ENCODE assay signal across 8 cellular contexts in the genomic region with DNA sequence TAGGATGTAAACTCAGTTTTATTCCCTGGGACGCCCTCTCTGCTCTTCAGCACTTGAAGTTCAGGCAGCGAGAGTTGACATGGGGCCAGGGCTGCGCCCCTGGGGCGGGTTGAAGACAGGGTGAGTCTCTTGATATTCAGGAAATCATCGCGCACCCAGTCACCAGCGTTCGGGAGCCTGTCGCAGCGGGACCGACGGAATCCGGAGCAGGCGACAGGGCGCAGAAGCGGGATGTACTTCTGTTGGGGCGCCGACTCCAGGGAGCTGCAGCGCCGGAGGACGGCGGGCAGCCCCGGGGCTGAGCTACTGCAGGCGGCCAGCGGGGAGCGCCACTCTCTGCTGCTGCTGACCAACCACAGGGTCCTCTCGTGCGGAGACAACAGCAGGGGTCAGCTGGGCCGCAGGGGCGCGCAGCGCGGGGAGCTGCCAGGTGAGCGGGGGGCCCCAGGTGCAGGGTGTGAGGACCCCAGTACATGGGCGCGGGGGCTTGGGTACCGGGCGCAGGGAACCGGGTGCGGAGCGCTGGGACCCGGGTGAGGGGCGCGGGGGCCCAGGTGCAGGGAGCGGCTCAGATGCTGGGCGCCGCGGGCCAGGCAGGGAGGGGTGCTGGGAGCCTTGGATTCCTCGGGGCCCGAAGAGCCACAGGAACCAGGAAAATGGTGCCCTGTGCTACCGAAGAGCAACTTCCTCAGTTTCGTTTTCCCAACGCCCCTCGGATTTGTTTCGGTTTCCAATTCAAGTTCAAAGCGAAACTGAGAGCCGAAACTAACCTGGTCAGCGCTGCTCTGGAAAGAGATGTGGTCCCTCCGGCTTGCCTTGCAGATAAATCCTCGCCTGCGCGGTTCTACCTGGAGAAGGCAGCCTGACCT. TPM values are rescaled to one million over a fixed set of nuclear protein-coding genes. Genes with fewer than 3 reads are reported as not detected.
DNase-seq lines count a peak whose midpoint lies in the region; ATAC-seq and TF ChIP-seq lines count a peak whose summit lies in the region.

Gene HERC6, plus strand, starts transcription at position 162 of the 869 bp plus-strand sequence. Its CDS starts 70 bp downstream, at position 232.

- H3K9ac ChIP-seq in liver (ENCODE audit: low read depth in 1 of 2, low read length in 2 of 2): peak within 1 kb of the TSS; percentile 51 to 75

- H3K4me1 ChIP-seq in BE2C (no peaks in the 10 kb centered on the region), liver (ENCODE audit: control insufficient read depth in 4 of 4, insufficient read depth in 4 of 4, low read length in 3 of 4) (peaks cover 0 to 4% (median 2%) of the 10 kb centered on the region in 4 donors)

- TF ChIP-seq CTCF in BE2C (IDR thresholded peaks at IDR 0.05; ENCODE audit: low read depth, low read length): peak; percentile 49
- TF ChIP-seq CTCF in dorsolateral prefrontal cortex (IDR thresholded peaks at IDR 0.05 in 54 of 56, conservative IDR thresholded peaks at IDR 0.05 in 2 of 56; ENCODE audit: low read depth in 1 of 56, partially characterized antibody in 56 of 56): peak in 54 of 56 donors; percentile 30 to 79 (median 64)
- TF ChIP-seq CTCF in liver (IDR thresholded peaks at IDR 0.05; ENCODE audit: low read depth, low read length, missing input control): peak; percentile 65

- ATAC-seq in GM19035 (IDR thresholded peaks at IDR 0.05; ENCODE audit: unreplicated experiment) (peak; percentile 88), HG03354 (IDR thresholded peaks at IDR 0.05; ENCODE audit: poor library complexity, severe bottlenecking, unreplicated experiment) (peak; percentile 80)

- no peaks in the 10 kb centered on the region for H3K36me3 ChIP-seq in BE2C
- H3K36me3 ChIP-seq in liver (ENCODE audit: control insufficient read depth in 4 of 4, insufficient read depth in 3 of 4, low read depth in 1 of 4, low read length in 3 of 4): no peaks in the 10 kb centered on the region

- under 1% methylated on average over 62 of the region's 62 CpGs for WGBS in liver

- H3K9me3 ChIP-seq in BE2C (no peaks in the 10 kb centered on the region), liver (ENCODE audit: control insufficient read depth in 4 of 4, low read length in 3 of 4) (no peaks in the 10 kb centered on the region)

- H3K4me3 ChIP-seq in BE2C (ENCODE audit: low read depth, low read length) (peak within 1 kb of the TSS; percentile 88), dorsolateral prefrontal cortex (peak within 1 kb of the TSS; percentile 63 to 99 (median 91)), liver (ENCODE audit: low read depth in 1 of 3, low read length in 3 of 3) (peak within 1 kb of the TSS; percentile 18 to 96 (median 85))

- peaks cover 15% of the 10 kb centered on the region for H3K27me3 ChIP-seq in BE2C
- H3K27me3 ChIP-seq in dorsolateral prefrontal cortex: no peaks in the 10 kb centered on the region
- H3K27me3 ChIP-seq in liver (ENCODE audit: control insufficient read depth in 4 of 4, insufficient read depth in 4 of 4, low read length in 3 of 4): no peaks in the 10 kb centered on the region

- DNase-seq in BE2C: peak; percentile 68
- peak; percentile 22 to 64 for DNase-seq in NCI-H524 (lab: John Stamatoyannopoulos, UW)
- peak; percentile 47 to 70 for DNase-seq in activated CD4-positive, alpha-beta T cell treated with anti-CD3 and anti-CD28 coated beads, Interleukin-2, amount 50 U/mL, for 24 hours (ENCODE audit: low read depth in 1 of 2, low spot score in 1 of 2)
- peak; percentile 12 to 84 (median 72) for DNase-seq in dorsolateral prefrontal cortex
- peak; percentile 57 for DNase-seq in stimulated activated CD4-positive, alpha-beta T cell treated with anti-CD3 and anti-CD28 coated beads, Interleukin-4, amount 100 ng/mL, for 1 hour

- H3K27ac ChIP-seq in dorsolateral prefrontal cortex (peak within 1 kb of the TSS; percentile 70 to 99 (median 92)), liver (ENCODE audit: low read depth in 1 of 2, low read length in 2 of 2) (peak within 1 kb of the TSS; percentile 98 to 99)

- peak; percentile 30 to 69 for TF ChIP-seq RAD21 in liver (IDR thresholded peaks at IDR 0.05)

- intact Hi-C loops in dorsolateral prefrontal cortex (cut with DNase I): loop anchor here (2.0 to 10.0 kb wide), 8 partner anchors 78 to 374 kb away; partner anchors contain the start of genes HERC5 (in 2 of the 2), PKD2 (in 1 of the 2), PPM1K (in 1 of the 2) and PYURF (in 1 of the 2)

TF ChIP-seq in liver, 16 proteins besides CTCF, POLR2A, EP300 and RAD21:
- TF ChIP-seq FOXA2 (IDR thresholded peaks at IDR 0.05) (no peak), JUND (IDR thresholded peaks at IDR 0.05) (no peak), HNF4G (IDR thresholded peaks at IDR 0.05) (no peak), RXRA (IDR thresholded peaks at IDR 0.05) (peak; percentile 22 to 34), FOXA1 (IDR thresholded peaks at IDR 0.05) (no peak), EGR1 (IDR thresholded peaks at IDR 0.05; ENCODE audit: low read depth in 2 of 2) (no peak), NR2F2 (IDR thresholded peaks at IDR 0.05) (no peak), YY1 (IDR thresholded peaks at IDR 0.05) (peak; percentile 92), TAF1 (conservative IDR thresholded peaks at IDR 0.05) (peak; percentile 25), GABPA (IDR thresholded peaks at IDR 0.05 in 1 of 2, conservative IDR thresholded peaks at IDR 0.05 in 1 of 2) (peak in 1 of 2 donors; percentile 38), SP1 (IDR thresholded peaks at IDR 0.05) (peak; percentile 28), HNF4A (conservative IDR thresholded peaks at IDR 0.05) (peak in 1 of 2 donors; percentile 23)
- TF ChIP-seq, protein P1, sequence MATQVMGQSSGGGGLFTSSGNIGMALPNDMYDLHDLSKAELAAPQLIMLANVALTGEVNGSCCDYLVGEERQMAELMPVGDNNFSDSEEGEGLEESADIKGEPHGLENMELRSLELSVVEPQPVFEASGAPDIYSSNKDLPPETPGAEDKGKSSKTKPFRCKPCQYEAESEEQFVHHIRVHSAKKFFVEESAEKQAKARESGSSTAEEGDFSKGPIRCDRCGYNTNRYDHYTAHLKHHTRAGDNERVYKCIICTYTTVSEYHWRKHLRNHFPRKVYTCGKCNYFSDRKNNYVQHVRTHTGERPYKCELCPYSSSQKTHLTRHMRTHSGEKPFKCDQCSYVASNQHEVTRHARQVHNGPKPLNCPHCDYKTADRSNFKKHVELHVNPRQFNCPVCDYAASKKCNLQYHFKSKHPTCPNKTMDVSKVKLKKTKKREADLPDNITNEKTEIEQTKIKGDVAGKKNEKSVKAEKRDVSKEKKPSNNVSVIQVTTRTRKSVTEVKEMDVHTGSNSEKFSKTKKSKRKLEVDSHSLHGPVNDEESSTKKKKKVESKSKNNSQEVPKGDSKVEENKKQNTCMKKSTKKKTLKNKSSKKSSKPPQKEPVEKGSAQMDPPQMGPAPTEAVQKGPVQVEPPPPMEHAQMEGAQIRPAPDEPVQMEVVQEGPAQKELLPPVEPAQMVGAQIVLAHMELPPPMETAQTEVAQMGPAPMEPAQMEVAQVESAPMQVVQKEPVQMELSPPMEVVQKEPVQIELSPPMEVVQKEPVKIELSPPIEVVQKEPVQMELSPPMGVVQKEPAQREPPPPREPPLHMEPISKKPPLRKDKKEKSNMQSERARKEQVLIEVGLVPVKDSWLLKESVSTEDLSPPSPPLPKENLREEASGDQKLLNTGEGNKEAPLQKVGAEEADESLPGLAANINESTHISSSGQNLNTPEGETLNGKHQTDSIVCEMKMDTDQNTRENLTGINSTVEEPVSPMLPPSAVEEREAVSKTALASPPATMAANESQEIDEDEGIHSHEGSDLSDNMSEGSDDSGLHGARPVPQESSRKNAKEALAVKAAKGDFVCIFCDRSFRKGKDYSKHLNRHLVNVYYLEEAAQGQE (IDR thresholded peaks at IDR 0.05): peak; percentile 27
- TF ChIP-seq, protein P2, sequence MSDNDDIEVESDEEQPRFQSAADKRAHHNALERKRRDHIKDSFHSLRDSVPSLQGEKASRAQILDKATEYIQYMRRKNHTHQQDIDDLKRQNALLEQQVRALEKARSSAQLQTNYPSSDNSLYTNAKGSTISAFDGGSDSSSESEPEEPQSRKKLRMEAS (IDR thresholded peaks at IDR 0.05): peak; percentile 33
- TF ChIP-seq, protein P3, sequence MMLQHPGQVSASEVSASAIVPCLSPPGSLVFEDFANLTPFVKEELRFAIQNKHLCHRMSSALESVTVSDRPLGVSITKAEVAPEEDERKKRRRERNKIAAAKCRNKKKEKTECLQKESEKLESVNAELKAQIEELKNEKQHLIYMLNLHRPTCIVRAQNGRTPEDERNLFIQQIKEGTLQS (IDR thresholded peaks at IDR 0.05): no peak
- TF ChIP-seq, protein P4, sequence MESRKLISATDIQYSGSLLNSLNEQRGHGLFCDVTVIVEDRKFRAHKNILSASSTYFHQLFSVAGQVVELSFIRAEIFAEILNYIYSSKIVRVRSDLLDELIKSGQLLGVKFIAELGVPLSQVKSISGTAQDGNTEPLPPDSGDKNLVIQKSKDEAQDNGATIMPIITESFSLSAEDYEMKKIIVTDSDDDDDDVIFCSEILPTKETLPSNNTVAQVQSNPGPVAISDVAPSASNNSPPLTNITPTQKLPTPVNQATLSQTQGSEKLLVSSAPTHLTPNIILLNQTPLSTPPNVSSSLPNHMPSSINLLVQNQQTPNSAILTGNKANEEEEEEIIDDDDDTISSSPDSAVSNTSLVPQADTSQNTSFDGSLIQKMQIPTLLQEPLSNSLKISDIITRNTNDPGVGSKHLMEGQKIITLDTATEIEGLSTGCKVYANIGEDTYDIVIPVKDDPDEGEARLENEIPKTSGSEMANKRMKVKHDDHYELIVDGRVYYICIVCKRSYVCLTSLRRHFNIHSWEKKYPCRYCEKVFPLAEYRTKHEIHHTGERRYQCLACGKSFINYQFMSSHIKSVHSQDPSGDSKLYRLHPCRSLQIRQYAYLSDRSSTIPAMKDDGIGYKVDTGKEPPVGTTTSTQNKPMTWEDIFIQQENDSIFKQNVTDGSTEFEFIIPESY (IDR thresholded peaks at IDR 0.05): no peak
TF ChIP-seq in liver: peak in this region for 8.

RNA-seq across cellular contexts. Expression of gene HERC6, which starts in this region (rescaled TPM):
- polyA plus RNA-seq in BE2C (2012; ENCODE audit: insufficient read depth, insufficient read length, low read depth): 0.17 TPM
- total RNA-seq in dorsolateral prefrontal cortex (10 to 100 TPM in 118 of 120 experiments, 1 to 10 TPM in 2; 8.9 to 84.3 (median 23.3) TPM), liver (1 to 10 TPM; 2.7 to 3.8 TPM)
- polyA plus RNA-seq in liver: 1 to 10 TPM; 1.5 to 2.5 TPM

Comparison
In these comparisons a context has a peak if more than half of its experiments do, and no peak if none do; other contexts are left out.
1. Peak in every context shown above with its lines: DNase-seq, ATAC-seq, H3K4me3 ChIP-seq and H3K27ac ChIP-seq.